ENCODE assay signal across 8 cellular contexts in genomic region chr9:36191290-36191645, GRCh38. TPM values are rescaled to one million over a fixed set of nuclear protein-coding genes. Genes with fewer than 3 reads are reported as not detected.
DNase-seq lines count a peak whose midpoint lies in the region; ATAC-seq, FAIRE-seq and TF ChIP-seq lines count a peak whose summit lies in the region.

No MANE protein-coding gene starts in this region.

- POLR2A ChIA-PET in SK-N-SH (lab: Yijun Ruan, JAX), result interaction anchor here (1.0 to 1.7 kb wide), 3 partner anchors 10 to 68 kb away, joined by 3 to 7 read pairs (median 3); no protein-coding TSS in a partner anchor

- DNase-seq in GM06990 (ENCODE audit: extremely low read depth, insufficient read length) (no peak), SK-N-SH (no peak), astrocyte (ENCODE audit: low read depth) (no peak), kidney (no peak), AML-193 (lab: John Stamatoyannopoulos, UW) (no peak)
- peak; percentile 53 for DNase-seq in stimulated activated CD4-positive, alpha-beta T cell treated with anti-CD3 and anti-CD28 coated beads, Interleukin-4, amount 100 ng/mL, for 24 hours
- DNase-seq in effector CD8-positive, alpha-beta T cell (lab: John Stamatoyannopoulos, UW), result no peak

- H3K79me2 ChIP-seq in SK-N-SH (ENCODE audit: insufficient read depth) (peaks cover 60% of the 10 kb centered on the region), astrocyte (ENCODE audit: insufficient read depth, low read length) (peaks cover 56% of the 10 kb centered on the region)

- H3K4me3 ChIP-seq in GM06990 (replicated peaks; ENCODE audit: low read depth, low read length), result peak overlapping the region; percentile 97
- H3K4me3 ChIP-seq in SK-N-SH (ENCODE audit: low read depth in 2 of 2, low read length in 1 of 2), result peak overlapping the region; percentile 84 to 94
- peak overlapping the region; percentile 82 for H3K4me3 ChIP-seq in astrocyte (ENCODE audit: insufficient read depth, low read depth, low read length)
- H3K4me3 ChIP-seq in kidney (ENCODE audit: low read length in 2 of 2), result peak overlapping the region; percentile 70 to 83

- H3K4me1 ChIP-seq in SK-N-SH (ENCODE audit: control insufficient read depth in 1 of 2, insufficient read depth in 2 of 2, low read depth in 1 of 2, low read length in 1 of 2), result peaks cover 6 to 27% of the 10 kb centered on the region in 2 experiments
- peaks cover 41% of the 10 kb centered on the region for H3K4me1 ChIP-seq in astrocyte (ENCODE audit: insufficient read depth, low read length)
- peaks cover 15 to 25% of the 10 kb centered on the region in 2 donors for H3K4me1 ChIP-seq in kidney (ENCODE audit: control insufficient read depth in 1 of 2, insufficient read depth in 1 of 2, low read depth in 1 of 2, low read length in 2 of 2)

- CTCF ChIA-PET in SK-N-SH (lab: Yijun Ruan, JAX), result interaction anchor here (0.8 to 3.6 kb wide), 11 partner anchors 11 to 182 kb away, joined by 3 to 15 read pairs (median 5); no protein-coding TSS in a partner anchor

- no peaks in the 10 kb centered on the region for H3K27me3 Mint-ChIP-seq in astrocyte (ENCODE audit: low read depth, unreplicated experiment)

- H3K4me3 Mint-ChIP-seq in astrocyte (ENCODE audit: unreplicated experiment), result peak overlapping the region; percentile 98

- no peak for TF ChIP-seq RAD21 in SK-N-SH (IDR thresholded peaks at IDR 0.05; ENCODE audit: low read length)

- H3K9ac ChIP-seq in SK-N-SH, result peak overlapping the region; percentile 95
- peak overlapping the region; percentile 93 for H3K9ac ChIP-seq in astrocyte (ENCODE audit: low read length)
- H3K9ac ChIP-seq in kidney (ENCODE audit: low read length in 2 of 2), result peak overlapping the region; percentile 77 to 85

- no peaks in the 10 kb centered on the region for H3K9me3 ChIP-seq in SK-N-SH
- H3K9me3 ChIP-seq in astrocyte (ENCODE audit: insufficient read depth, low read depth, low read length), result no peaks in the 10 kb centered on the region
- no peaks in the 10 kb centered on the region for H3K9me3 ChIP-seq in kidney (ENCODE audit: control insufficient read depth in 1 of 2, low read length in 2 of 2)

- H4K20me1 ChIP-seq in SK-N-SH (ENCODE audit: insufficient read depth) (peaks cover 49% of the 10 kb centered on the region), astrocyte (ENCODE audit: insufficient read depth, low read length) (peaks cover 45% of the 10 kb centered on the region)

- peak overlapping the region; percentile 83 to 87 for H3K27ac ChIP-seq in SK-N-SH (ENCODE audit: low read depth in 2 of 2, low read length in 1 of 2)
- peak overlapping the region; percentile 90 for H3K27ac ChIP-seq in astrocyte (ENCODE audit: low read depth, low read length)
- H3K27ac ChIP-seq in kidney (ENCODE audit: low read depth in 2 of 2, low read length in 2 of 2), result peak overlapping the region; percentile 77 to 94

- H2AFZ ChIP-seq in SK-N-SH (ENCODE audit: low read depth) (peak overlapping the region; percentile 47; the same call in 1 of the 2 replicates), astrocyte (ENCODE audit: low read depth, low read length) (peak overlapping the region; percentile 95)

- WGBS in SK-N-SH (ENCODE audit: low lambda C conversion rate), result 2% methylated on average over 18 of the region's 18 CpGs

- H3K36me3 ChIP-seq in GM06990 (ENCODE audit: control insufficient read depth, insufficient read depth, low read length) (peaks cover 2% of the 10 kb centered on the region; the same call in 1 of the 2 replicates), SK-N-SH (replicated peaks in 1 of 2; ENCODE audit: control insufficient read depth in 1 of 2, insufficient read depth in 2 of 2, low read length in 1 of 2) (peaks cover 3 to 9% of the 10 kb centered on the region in 2 experiments), astrocyte (ENCODE audit: insufficient read depth, low read length) (peaks cover 2% of the 10 kb centered on the region), kidney (ENCODE audit: control insufficient read depth in 1 of 2, insufficient read depth in 2 of 2, low read length in 2 of 2) (no peaks in the 10 kb centered on the region)

- peak overlapping the region; percentile 93 for H3K27ac Mint-ChIP-seq in astrocyte (ENCODE audit: unreplicated experiment)

- intact Hi-C loops in kidney (cut with DNase I), result no loop called here

- peaks cover 9% of the 10 kb centered on the region for H3K36me3 Mint-ChIP-seq in astrocyte (ENCODE audit: low read depth, unreplicated experiment)

- H3K9me3 Mint-ChIP-seq in astrocyte (ENCODE audit: unreplicated experiment), result no peaks in the 10 kb centered on the region

- H3K4me1 Mint-ChIP-seq in astrocyte (ENCODE audit: low read depth, unreplicated experiment), result peaks cover 36% of the 10 kb centered on the region

- TF ChIP-seq EP300 in SK-N-SH (IDR thresholded peaks at IDR 0.05; ENCODE audit: borderline replicate concordance in 1 of 2, low read depth in 1 of 2, low read length in 1 of 2), result no peak

- FAIRE-seq in astrocyte (lab: Jason Lieb, UNC) (no peak), kidney (lab: Jason Lieb, UNC) (no peak)

- H3K4me2 ChIP-seq in SK-N-SH (peak overlapping the region; percentile 83), astrocyte (ENCODE audit: low read length) (peak overlapping the region; percentile 93)

- no peaks in the 10 kb centered on the region for H3F3A ChIP-seq in SK-N-SH (replicated peaks; ENCODE audit: insufficient read depth)

- H3K27me3 ChIP-seq in GM06990 (replicated peaks; ENCODE audit: control insufficient read depth, insufficient read depth, low read length) (no peaks in the 10 kb centered on the region), SK-N-SH (ENCODE audit: insufficient read depth) (no peaks in the 10 kb centered on the region), astrocyte (ENCODE audit: insufficient read depth, low read length) (no peaks in the 10 kb centered on the region)

- peak; percentile 4 for ATAC-seq in HG02870 (IDR thresholded peaks at IDR 0.05; ENCODE audit: unreplicated experiment)

- H3K9me2 ChIP-seq in SK-N-SH, result no peaks in the 10 kb centered on the region

- TF ChIP-seq CTCF in GM06990 (IDR thresholded peaks at IDR 0.05; ENCODE audit: insufficient read depth, low read length, poor library complexity, severe bottlenecking) (no peak), SK-N-SH (IDR thresholded peaks at IDR 0.05) (no peak), astrocyte (IDR thresholded peaks at IDR 0.05; ENCODE audit: insufficient read depth, low read depth, low read length) (no peak), kidney (IDR thresholded peaks at IDR 0.05; ENCODE audit: borderline replicate concordance, extremely low read depth, insufficient read depth) (no peak)

TF ChIP-seq in SK-N-SH, 30 proteins besides CTCF, POLR2A, EP300 and RAD21:
- TF ChIP-seq MAX (IDR thresholded peaks at IDR 0.05; ENCODE audit: low read depth) (no peak), RCOR1 (IDR thresholded peaks at IDR 0.05; ENCODE audit: low read length) (no peak), USF1 (IDR thresholded peaks at IDR 0.05; ENCODE audit: borderline replicate concordance, low read depth) (no peak), JUND (IDR thresholded peaks at IDR 0.05) (no peak), SMC3 (IDR thresholded peaks at IDR 0.05; ENCODE audit: low read depth, low read length) (no peak)
- TF ChIP-seq, protein P1, sequence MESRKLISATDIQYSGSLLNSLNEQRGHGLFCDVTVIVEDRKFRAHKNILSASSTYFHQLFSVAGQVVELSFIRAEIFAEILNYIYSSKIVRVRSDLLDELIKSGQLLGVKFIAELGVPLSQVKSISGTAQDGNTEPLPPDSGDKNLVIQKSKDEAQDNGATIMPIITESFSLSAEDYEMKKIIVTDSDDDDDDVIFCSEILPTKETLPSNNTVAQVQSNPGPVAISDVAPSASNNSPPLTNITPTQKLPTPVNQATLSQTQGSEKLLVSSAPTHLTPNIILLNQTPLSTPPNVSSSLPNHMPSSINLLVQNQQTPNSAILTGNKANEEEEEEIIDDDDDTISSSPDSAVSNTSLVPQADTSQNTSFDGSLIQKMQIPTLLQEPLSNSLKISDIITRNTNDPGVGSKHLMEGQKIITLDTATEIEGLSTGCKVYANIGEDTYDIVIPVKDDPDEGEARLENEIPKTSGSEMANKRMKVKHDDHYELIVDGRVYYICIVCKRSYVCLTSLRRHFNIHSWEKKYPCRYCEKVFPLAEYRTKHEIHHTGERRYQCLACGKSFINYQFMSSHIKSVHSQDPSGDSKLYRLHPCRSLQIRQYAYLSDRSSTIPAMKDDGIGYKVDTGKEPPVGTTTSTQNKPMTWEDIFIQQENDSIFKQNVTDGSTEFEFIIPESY (IDR thresholded peaks at IDR 0.05; ENCODE audit: borderline replicate concordance, low read depth), result no peak

RNA-seq across cellular contexts. Expression of gene CLTA, which starts 0.5 kb away (rescaled TPM):
- polyA plus RNA-seq in SK-N-SH (2012; rRNA removed), result 222 and 260 TPM in 2 replicates
- 329 and 395 TPM in 2 replicates for polyA plus RNA-seq in SK-N-SH (2012; cell fraction: cytosol; rRNA removed)
- polyA plus RNA-seq in SK-N-SH (2012; cell fraction: nucleus; rRNA removed), result 119 and 142 TPM in 2 replicates
- total RNA-seq in astrocyte, result 386 and 424 TPM in 2 replicates
- 205 TPM for total RNA-seq in kidney
- polyA plus RNA-seq in kidney (ENCODE audit: insufficient read depth, low read depth, low replicate concordance), result 331 TPM

RNA-seq across cellular contexts. Expression of gene CCIN, which starts 22.1 kb away (rescaled TPM):
- 0.44 and 0.54 TPM in 2 replicates for polyA plus RNA-seq in SK-N-SH (2012; rRNA removed)
- 0.15 and 0.35 TPM in 2 replicates for polyA plus RNA-seq in SK-N-SH (2012; cell fraction: cytosol; rRNA removed)
- polyA plus RNA-seq in SK-N-SH (2012; cell fraction: nucleus; rRNA removed), result 0.93 and 0.95 TPM in 2 replicates
- 1.1 and 1.9 TPM in 2 replicates for total RNA-seq in astrocyte
- 0.13 TPM for total RNA-seq in kidney
- polyA plus RNA-seq in kidney (ENCODE audit: insufficient read depth, low read depth, low replicate concordance), result not detected

RNA-seq across cellular contexts. Expression of gene GLIPR2, which starts 54.7 kb away (rescaled TPM):
- 38.3 and 40.1 TPM in 2 replicates for polyA plus RNA-seq in SK-N-SH (2012; rRNA removed)
- 38.4 and 43.1 TPM in 2 replicates for polyA plus RNA-seq in SK-N-SH (2012; cell fraction: cytosol; rRNA removed)
- 25.0 and 25.4 TPM in 2 replicates for polyA plus RNA-seq in SK-N-SH (2012; cell fraction: nucleus; rRNA removed)
- 150 and 157 TPM in 2 replicates for total RNA-seq in astrocyte
- 19.6 TPM for total RNA-seq in kidney
- polyA plus RNA-seq in kidney (ENCODE audit: insufficient read depth, low read depth, low replicate concordance), result 8.3 TPM
